Comparison of ENCODE assay signal across 22 cellular contexts in the genomic region with DNA sequence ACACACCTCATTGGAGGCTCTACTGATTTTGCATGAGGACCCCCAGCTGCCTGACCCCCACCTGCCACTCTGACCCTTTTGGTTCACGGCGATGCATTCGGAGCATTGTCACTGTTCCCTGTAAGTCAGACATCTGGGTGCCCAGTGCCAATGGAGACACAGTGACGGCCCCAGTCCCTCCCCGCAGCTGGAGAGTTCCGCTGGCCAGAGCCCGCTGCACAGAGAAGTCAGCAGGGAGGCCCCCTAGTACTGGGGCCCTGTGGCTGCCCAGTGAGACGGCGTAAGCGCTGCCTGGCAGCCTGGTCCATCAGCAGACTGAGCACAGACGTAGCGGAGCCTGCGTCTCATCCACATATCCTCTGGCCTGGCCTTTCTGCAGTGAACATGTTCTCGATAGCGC.
DNase-seq lines count a peak whose midpoint lies in the region; ATAC-seq and TF ChIP-seq lines count a peak whose summit lies in the region.
"Had no signal": no experiment of that assay in that cellular context is flagged by ENCODE, and none has a peak within 500 bp of the region (broad histone marks: within the 10 kb centered on the region; RNA-seq: fewer than 3 reads in every experiment).

No MANE protein-coding gene starts in this region.

- H3K4me1 Mint-ChIP-seq in endodermal cell: no peaks in the 10 kb centered on the region
- H3K4me1 Mint-ChIP-seq: activated CD4-positive, alpha-beta T cell treated with anti-CD3 and anti-CD28 coated beads, Interleukin-2, amount 10 ng/mL, durations not matched to agents 7 days and 5 days; T-cell had no signal

- H3K36me3 ChIP-seq in RWPE2 (ENCODE audit: low read depth): peaks cover 9% of the 10 kb centered on the region
- H3K36me3 ChIP-seq in endodermal cell (ENCODE audit: control insufficient read depth, insufficient read depth, low read length): no peaks in the 10 kb centered on the region
- peaks cover 50% of the 10 kb centered on the region for H3K36me3 ChIP-seq in suprapubic skin

- H3K9me3 ChIP-seq in RWPE2 (ENCODE audit: severe bottlenecking) (peaks cover 3% of the 10 kb centered on the region), endodermal cell (ENCODE audit: control insufficient read depth, low read length) (peaks cover 18% of the 10 kb centered on the region), suprapubic skin (no peaks in the 10 kb centered on the region)
- H3K9me3 ChIP-seq: psoas muscle, thyroid gland had no signal

- H3K27me3 ChIP-seq in RWPE2 (ENCODE audit: insufficient read depth, poor library complexity, severe bottlenecking) (no peaks in the 10 kb centered on the region), endodermal cell (ENCODE audit: control insufficient read depth, insufficient read depth, low read length, poor library complexity, severe bottlenecking) (no peaks in the 10 kb centered on the region), suprapubic skin (no peaks in the 10 kb centered on the region)
- H3K27me3 ChIP-seq: thyroid gland had no signal

- no peak overlapping the region for H3K9ac ChIP-seq in endodermal cell (ENCODE audit: extremely low read depth, low read length, poor library complexity, severe bottlenecking)
- H3K9ac ChIP-seq: KMS-11 had no signal

- ATAC-seq in RWPE2 (ENCODE audit: low read depth) (no peak), HG03342 (IDR thresholded peaks at IDR 0.05; ENCODE audit: unreplicated experiment) (no peak)
- ATAC-seq: naive thymus-derived CD4-positive, alpha-beta T cell; psoas muscle; T-cell had no signal

- H3K27me3 Mint-ChIP-seq in endodermal cell (ENCODE audit: insufficient read depth): no peaks in the 10 kb centered on the region
- H3K27me3 Mint-ChIP-seq: activated CD4-positive, alpha-beta T cell treated with anti-CD3 and anti-CD28 coated beads, Interleukin-2, amount 10 ng/mL, durations not matched to agents 7 days and 5 days; naive thymus-derived CD4-positive, alpha-beta T cell; T-cell had no signal

- TF ChIP-seq CTCF in RWPE2 (IDR thresholded peaks at IDR 0.05; ENCODE audit: poor library complexity, severe bottlenecking) (no peak), endodermal cell (conservative IDR thresholded peaks at IDR 0.05) (no peak), suprapubic skin (IDR thresholded peaks at IDR 0.05) (no peak)

- no peaks in the 10 kb centered on the region for H3K4me1 ChIP-seq in RWPE2 (ENCODE audit: insufficient read depth, poor library complexity, severe bottlenecking)
- no peaks in the 10 kb centered on the region for H3K4me1 ChIP-seq in endodermal cell (ENCODE audit: control insufficient read depth, insufficient read depth, low read length)
- H3K4me1 ChIP-seq in suprapubic skin: no peaks in the 10 kb centered on the region
- H3K4me1 ChIP-seq: Caco-2, psoas muscle, thyroid gland had no signal

- H3K4me3 ChIP-seq in RWPE2 (ENCODE audit: severe bottlenecking) (no peak overlapping the region), endodermal cell (ENCODE audit: low read length) (no peak overlapping the region), suprapubic skin (no peak overlapping the region)
- H3K4me3 ChIP-seq: psoas muscle, thyroid gland had no signal

- no peak overlapping the region for H3K4me3 Mint-ChIP-seq in endodermal cell
- H3K4me3 Mint-ChIP-seq: activated CD4-positive, alpha-beta T cell treated with anti-CD3 and anti-CD28 coated beads, Interleukin-2, amount 10 ng/mL, durations not matched to agents 7 days and 5 days; naive thymus-derived CD4-positive, alpha-beta T cell; T-cell had no signal

- 94 to 95% methylated on average over 15 of the region's 15 CpGs for WGBS in endodermal cell (ENCODE audit: insufficient coverage in 1 of 2, insufficient read length in 1 of 2), 2 experiments
- WGBS in suprapubic skin: 92% methylated on average over 15 of the region's 15 CpGs

- no peak overlapping the region for H3K27ac Mint-ChIP-seq in endodermal cell
- H3K27ac Mint-ChIP-seq: activated CD4-positive, alpha-beta T cell treated with anti-CD3 and anti-CD28 coated beads, Interleukin-2, amount 10 ng/mL, durations not matched to agents 7 days and 5 days; T-cell had no signal

- peaks cover 37% of the 10 kb centered on the region for H3K9me3 Mint-ChIP-seq in endodermal cell

- H3K27ac ChIP-seq in RWPE2 (ENCODE audit: poor library complexity, severe bottlenecking) (no peak overlapping the region), endodermal cell (ENCODE audit: low read depth, low read length) (no peak overlapping the region), suprapubic skin (no peak overlapping the region)
- H3K27ac ChIP-seq: KMS-11, psoas muscle, thyroid gland had no signal

- TF ChIP-seq EP300 in suprapubic skin (IDR thresholded peaks at IDR 0.05): no peak

- peaks cover 58% of the 10 kb centered on the region for H3K36me3 Mint-ChIP-seq in endodermal cell (ENCODE audit: low read depth)

- DNase-seq in RWPE2 (ENCODE audit: low spot score) (peak; percentile 19), endodermal cell (peak; percentile 32), mesenteric fat pad (ENCODE audit: low spot score) (peak; percentile 69), suprapubic skin (ENCODE audit: low spot score in 2 of 2) (peak; percentile 32 to 41), NCI-H446 (lab: John Stamatoyannopoulos, UW) (no peak), NCI-H2081 (lab: John Stamatoyannopoulos, UW) (no peak)
- DNase-seq: activated CD4-positive, alpha-beta T cell treated with anti-CD3 and anti-CD28 coated beads, Interleukin-2, amount 10 ng/mL, durations not matched to agents 7 days and 5 days; activated CD8-positive, alpha-beta memory T cell treated with anti-CD3 and anti-CD28 coated beads, Interleukin-2, amount 50 U/mL, for 4 hours; activated gamma-delta T cell; mammary epithelial cell; MV-4-11; naive thymus-derived CD4-positive, alpha-beta T cell; NCI-H1930; NCI-H524 treated with DMSO at 0.1 percent for 48 hours; SHP77; stimulated activated CD4-positive, alpha-beta T cell treated with anti-CD3 and anti-CD28 coated beads, Interleukin-12 subunit alpha, Interleukin-12 subunit beta, amount 100 ng/mL, for 4 hours; T-cell had no signal

- no peak for TF ChIP-seq POLR2A in suprapubic skin (IDR thresholded peaks at IDR 0.05)

Comparison
In these comparisons a context has a peak if more than half of its experiments do, and no peak if none do; other contexts are left out.
1. DNase-seq: peak in RWPE2 (single experiment), endodermal cell (single experiment), mesenteric fat pad (single experiment) and suprapubic skin (2 of 2); none in NCI-H446 (0 of 2) and NCI-H2081 (0 of 2).